8 cellular contexts compared by ENCODE assay signal in genomic region chr15:43903864-43904290, GRCh38.
DNase-seq lines count a peak whose midpoint lies in the region; ATAC-seq and TF ChIP-seq lines count a peak whose summit lies in the region.

No MANE protein-coding gene starts in this region.

- peak overlapping the region; percentile 62 for H3K14ac ChIP-seq in IMR-90 (replicated peaks; ENCODE audit: low read depth, low read length)

- BruUV-seq in IMR-90 (replicated peaks; lab: Mats Ljungman, UMichigan) = no TSS peak

- WGBS in IMR-90 (ENCODE audit: extremely low coverage in 2 of 2, insufficient read length in 1 of 2), 2 experiments = 5% methylated on average over 3 of the region's 8 CpGs; no CpG with 5 or more reads in 1 of the 2 experiments

- CTCF ChIA-PET in IMR-90 (lab: Yijun Ruan, JAX) = interaction anchor here (0.5 to 1.3 kb wide), 10 partner anchors 32 to 328 kb away, joined by 3 to 9 read pairs (median 3); no protein-coding TSS in a partner anchor

- H3K4ac ChIP-seq in IMR-90 (ENCODE audit: low read depth, low read length) = peak overlapping the region; percentile 64

- dilution Hi-C loops in IMR-90 (cut with HindIII; ENCODE audit: low sequenced_read_pairs, unreplicated experiment) = loop anchor here (10.0 kb wide), 1 partner anchor 311 kb away; no protein-coding TSS in a partner anchor

- no peaks in the 10 kb centered on the region for H4K20me1 ChIP-seq in IMR-90 (ENCODE audit: insufficient read depth, low read length)

- no peaks in the 10 kb centered on the region for H3K79me1 ChIP-seq in IMR-90 (ENCODE audit: low read depth in 1 of 2, low read length in 2 of 2)

- intact Hi-C loops in IMR-90 (cut with micrococcal nuclease) = loop anchor here (1.0 to 5.0 kb wide), 4 partner anchors 162 to 598 kb away; partner anchors contain the start of gene GOLM2

- no peak overlapping the region for H3K56ac ChIP-seq in IMR-90 (ENCODE audit: extremely low read depth, insufficient read depth, low read length)

- H3K4me1 ChIP-seq in IMR-90 (ENCODE audit: control insufficient read depth, insufficient read depth, low read length) = peaks cover 5% of the 10 kb centered on the region; the same call in 1 of the 2 replicates

- H3K27ac ChIP-seq in IMR-90 (ENCODE audit: insufficient read depth, low read length) = no peak overlapping the region

- peak overlapping the region; percentile 22 for H2AK9ac ChIP-seq in IMR-90 (replicated peaks; ENCODE audit: low read depth, low read length, poor library complexity)

- H3K9me3 ChIP-seq in IMR-90 (ENCODE audit: control insufficient read depth, insufficient read depth, low read length) = no peaks in the 10 kb centered on the region

- no peak overlapping the region for H3K18ac ChIP-seq in IMR-90 (ENCODE audit: low read depth, low read length)

- TF ChIP-seq RAD21 in IMR-90 (IDR thresholded peaks at IDR 0.05; ENCODE audit: low read length) = peak; percentile 97

- in situ Hi-C loops in G401 (cut with HindIII; ENCODE audit: low sequenced_read_pairs) (no loop called here), IMR-90 (cut with MboI; ENCODE audit: low sequenced_read_pairs) (loop anchor here (5.0 to 25.0 kb wide), 2 partner anchors 158 to 313 kb away; no protein-coding TSS in a partner anchor), SK-MEL-5 (cut with HindIII; ENCODE audit: low pct_unique_long_range_greater_than_20kb, low sequenced_read_pairs) (loop anchor here (10.0 kb wide), 1 partner anchor 151 kb away; no protein-coding TSS in a partner anchor)

- H4K5ac ChIP-seq in IMR-90 (ENCODE audit: low read depth, low read length) = no peak overlapping the region

- no peak overlapping the region for H3K23ac ChIP-seq in IMR-90 (ENCODE audit: low read depth, low read length)

- POLR2A ChIA-PET in IMR-90 (lab: Charles Lee; ENCODE audit: unreplicated experiment) = no interaction called here

- H4K8ac ChIP-seq in IMR-90 (ENCODE audit: low read depth in 2 of 2, low read length in 2 of 2) = peak overlapping the region in 1 of 2 experiments; percentile 47; a peak in 1 of 4 replicates

- DNase-seq in G401 (ENCODE audit: low spot score) (peak; percentile 57), IMR-90 (peak; percentile 58), SK-MEL-5 (ENCODE audit: low read depth, low spot score) (peak; percentile 84), germinal center (ENCODE audit: low spot score) (peak; percentile 80), pons (ENCODE audit: low spot score) (peak; percentile 48)
- peak in 3 of 4 experiments; percentile 3 to 11 (median 9) for DNase-seq in activated naive CD4-positive, alpha-beta T cell (lab: John Stamatoyannopoulos, UW)

- ATAC-seq in IMR-90 (ENCODE audit: low read depth) (peak; percentile 94), GM18907 (IDR thresholded peaks at IDR 0.05; ENCODE audit: unreplicated experiment) (no peak), GM21423 (IDR thresholded peaks at IDR 0.05; ENCODE audit: unreplicated experiment) (no peak)

- H3K4me3 ChIP-seq in IMR-90 (ENCODE audit: insufficient read depth, low read depth, low read length) = no peak overlapping the region

- H2BK20ac ChIP-seq in IMR-90 (ENCODE audit: low read depth, low read length) = peak overlapping the region; percentile 55; the same call in 1 of the 2 replicates

- no peaks in the 10 kb centered on the region for H3K36me3 ChIP-seq in IMR-90 (ENCODE audit: control insufficient read depth, insufficient read depth, low read length)

- no peak for TF ChIP-seq POLR2A in IMR-90 (IDR thresholded peaks at IDR 0.05; ENCODE audit: low read depth, low read length)

- H2AK5ac ChIP-seq in IMR-90 (ENCODE audit: low read depth, low read length) = peak overlapping the region; percentile 89; the same call in 1 of the 2 replicates

- H2BK120ac ChIP-seq in IMR-90 (ENCODE audit: low read depth, low read length) = peak overlapping the region; percentile 59; the same call in 1 of the 2 replicates

- no peak overlapping the region for H3K9ac ChIP-seq in IMR-90 (ENCODE audit: low read depth, low read length)

- H2BK5ac ChIP-seq in IMR-90 (ENCODE audit: low read depth, low read length, poor library complexity, severe bottlenecking) = no peak overlapping the region

- H4K91ac ChIP-seq in IMR-90 (ENCODE audit: insufficient read depth, low read depth, low read length) = peak overlapping the region; percentile 39; the same call in 1 of the 2 replicates

- peaks cover 9% of the 10 kb centered on the region; the same call in 1 of the 2 replicates for H3K9me1 ChIP-seq in IMR-90 (ENCODE audit: insufficient read depth, low read length)

- H3K4me2 ChIP-seq in IMR-90 (ENCODE audit: low read depth, low read length) = no peak overlapping the region

- peak overlapping the region; percentile 48; the same call in 1 of the 3 replicates for H2BK15ac ChIP-seq in IMR-90 (ENCODE audit: low read depth, low read length)

- H3K27me3 ChIP-seq in IMR-90 (ENCODE audit: control insufficient read depth, insufficient read depth, low read length) = no peaks in the 10 kb centered on the region

- peak; percentile 94 for TF ChIP-seq CTCF in IMR-90 (conservative IDR thresholded peaks at IDR 0.05; ENCODE audit: low read depth, low read length)

- peak overlapping the region; percentile 81 for H2AFZ ChIP-seq in IMR-90 (replicated peaks; ENCODE audit: low read length, poor library complexity)

TF ChIP-seq in IMR-90, 13 proteins besides CTCF, POLR2A, EP300 and RAD21:
- TF ChIP-seq MAZ (IDR thresholded peaks at IDR 0.05; ENCODE audit: borderline replicate concordance, low read depth, low read length) (0 out of 2 replicates have a peak, but pooled peaks have one; percentile 32), MXI1 (IDR thresholded peaks at IDR 0.05; ENCODE audit: borderline replicate concordance, low read depth, low read length) (no peak), SMC3 (IDR thresholded peaks at IDR 0.05; ENCODE audit: low read depth, low read length) (peak; percentile 96)

Comparison
In these comparisons a context has a peak if more than half of its experiments do, and no peak if none do; other contexts are left out.
1. DNase-seq: peak in every context shown above with its lines; median percentile 84 in SK-MEL-5; 80 in germinal center; 58 in IMR-90; 57 in G401; 48 in pons; 9 in activated naive CD4-positive, alpha-beta T cell.